8 cellular contexts compared by ENCODE assay signal in genomic region chr19:37251308-37252229, GRCh38. TPM values are rescaled to one million over a fixed set of nuclear protein-coding genes. Genes with fewer than 3 reads are reported as not detected.
DNase-seq lines count a peak whose midpoint lies in the region; ATAC-seq and TF ChIP-seq lines count a peak whose summit lies in the region.

No MANE protein-coding gene starts in this region.

- peak overlapping the region; percentile 89 for H3K4me2 ChIP-seq in osteoblast (ENCODE audit: insufficient read depth, low read length)

- peaks cover 4% of the 10 kb centered on the region for H3K4me1 ChIP-seq in osteoblast (ENCODE audit: insufficient read depth, low read length)

- TF ChIP-seq CTCF in foreskin fibroblast (IDR thresholded peaks at IDR 0.05; ENCODE audit: low read depth, low read length) (no peak), osteoblast (IDR thresholded peaks at IDR 0.05; ENCODE audit: extremely low read depth, low read depth, low read length) (no peak)

- H3K9me3 Mint-ChIP-seq in activated T-helper 17 cell treated with anti-CD3 and anti-CD28 coated beads, Interleukin-2, amount 50 U/mL, for 72 hours: peaks cover 27% of the 10 kb centered on the region

- H3K36me3 Mint-ChIP-seq in activated T-helper 17 cell treated with anti-CD3 and anti-CD28 coated beads, Interleukin-2, amount 50 U/mL, for 72 hours (ENCODE audit: low read depth): no peaks in the 10 kb centered on the region

- H3K27me3 ChIP-seq in osteoblast (ENCODE audit: insufficient read depth, low read length): no peaks in the 10 kb centered on the region

- no peaks in the 10 kb centered on the region for H4K20me1 ChIP-seq in osteoblast (ENCODE audit: insufficient read depth, low read length)

- H3K27ac Mint-ChIP-seq in activated T-helper 17 cell treated with anti-CD3 and anti-CD28 coated beads, Interleukin-2, amount 50 U/mL, for 72 hours: no peak overlapping the region

- peak overlapping the region; percentile 97 for H2AFZ ChIP-seq in osteoblast (ENCODE audit: low read length)

- peaks cover 9% of the 10 kb centered on the region for H3K9me3 ChIP-seq in osteoblast (ENCODE audit: low read depth, low read length)

- peak overlapping the region; percentile 50 for H3K4me3 Mint-ChIP-seq in activated T-helper 17 cell treated with anti-CD3 and anti-CD28 coated beads, Interleukin-2, amount 50 U/mL, for 72 hours

- H3K79me2 ChIP-seq in osteoblast (ENCODE audit: insufficient read depth, low read length): peaks cover 21% of the 10 kb centered on the region

- peak overlapping the region; percentile 62 to 85 for H3K4me3 ChIP-seq in foreskin fibroblast (ENCODE audit: low read depth in 1 of 2, low read length in 2 of 2)
- peak overlapping the region; percentile 89 for H3K4me3 ChIP-seq in osteoblast (ENCODE audit: insufficient read depth, low read length)

- H3K27me3 Mint-ChIP-seq in activated T-helper 17 cell treated with anti-CD3 and anti-CD28 coated beads, Interleukin-2, amount 50 U/mL, for 72 hours: no peaks in the 10 kb centered on the region

- peak; percentile 49 for TF ChIP-seq POLR2A in GM18526 (IDR thresholded peaks at IDR 0.05; ENCODE audit: extremely low read depth, insufficient read length)

- H3K27ac ChIP-seq in osteoblast (ENCODE audit: low read depth, low read length): peak overlapping the region; percentile 63

- peaks cover 5% of the 10 kb centered on the region for H3K36me3 ChIP-seq in osteoblast (ENCODE audit: insufficient read depth, low read length)

- DNase-seq in 8988T (peak; percentile 88), NCI-H2227 treated with DMSO at 0.1 percent for 48 hours (lab: John Stamatoyannopoulos, UW) (peak; percentile 97), foreskin fibroblast (peak; percentile 95 to 98), osteoblast (ENCODE audit: insufficient read length, low spot score, missing footprints) (peak; percentile 98)

- peak; percentile 74 for ATAC-seq in activated T-helper 17 cell treated with anti-CD3 and anti-CD28 coated beads, Interleukin-2, amount 50 U/mL, for 72 hours (replicated peaks)
- ATAC-seq in HG03469 (IDR thresholded peaks at IDR 0.05; ENCODE audit: unreplicated experiment) (no peak), HG02973 (IDR thresholded peaks at IDR 0.05; ENCODE audit: unreplicated experiment) (no peak)

- no peaks in the 10 kb centered on the region for H3K4me1 Mint-ChIP-seq in activated T-helper 17 cell treated with anti-CD3 and anti-CD28 coated beads, Interleukin-2, amount 50 U/mL, for 72 hours

RNA-seq across cellular contexts. Expression of gene ZNF383, which starts 33.6 kb away (rescaled TPM):
- total RNA-seq in activated T-helper 17 cell treated with anti-CD3 and anti-CD28 coated beads, Interleukin-2, amount 50 U/mL, for 72 hours: 10 to 100 TPM in 1 of 2 donors, 1 to 10 TPM in 1; 6.1 to 14.4 TPM
- 8.8 and 10.1 TPM in 2 replicates for total RNA-seq in osteoblast

RNA-seq across cellular contexts. Expression of gene ZNF585B, which starts 41.2 kb away (rescaled TPM):
- total RNA-seq in activated T-helper 17 cell treated with anti-CD3 and anti-CD28 coated beads, Interleukin-2, amount 50 U/mL, for 72 hours: 10 to 100 TPM in 1 of 2 donors, 1 to 10 TPM in 1; 8.8 to 19.1 TPM
- 23.2 and 24.5 TPM in 2 replicates for total RNA-seq in osteoblast
